2 cellular contexts compared by ENCODE assay signal in the genomic region with DNA sequence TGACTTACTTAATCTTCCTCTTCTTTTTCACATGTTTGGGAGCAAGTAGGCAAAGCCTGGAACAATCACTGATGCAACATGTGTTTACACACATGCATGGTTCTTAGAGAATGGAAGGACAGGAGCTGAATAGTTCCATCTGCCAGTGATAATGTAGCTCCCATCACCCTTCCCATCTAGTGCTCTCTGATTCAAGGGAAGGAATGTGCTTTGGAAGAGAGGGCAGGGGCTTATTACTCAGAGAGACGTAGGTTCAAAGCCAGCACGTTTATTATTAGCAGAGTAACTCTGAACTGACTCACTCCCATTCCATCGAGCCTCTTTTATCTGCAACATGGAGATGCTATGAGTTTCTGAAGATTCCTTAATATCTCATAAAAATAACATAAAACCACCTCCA.
TF ChIP-seq lines count a peak whose summit lies in the region.

No MANE protein-coding gene starts in this region.

TF ChIP-seq in IMR-90, 13 proteins besides CTCF, POLR2A, EP300 and RAD21:
- TF ChIP-seq SMC3 (IDR thresholded peaks at IDR 0.05; ENCODE audit: low read depth, low read length) = no peak
- no peak for TF ChIP-seq RFX5 (IDR thresholded peaks at IDR 0.05; ENCODE audit: low read depth, low read length)
- TF ChIP-seq BHLHE40 (IDR thresholded peaks at IDR 0.05; ENCODE audit: low read depth, low read length) = peak; percentile 97
- TF ChIP-seq CEBPB (IDR thresholded peaks at IDR 0.05; ENCODE audit: low read depth, low read length) = peak; percentile 81
- no peak; the same call in 1 of the 2 replicates for TF ChIP-seq MAZ (IDR thresholded peaks at IDR 0.05; ENCODE audit: borderline replicate concordance, low read depth, low read length)
- TF ChIP-seq FOS (IDR thresholded peaks at IDR 0.05; ENCODE audit: low read depth, low read length) = peak; percentile 81
- TF ChIP-seq MXI1 (IDR thresholded peaks at IDR 0.05; ENCODE audit: borderline replicate concordance, low read depth, low read length) = no peak
- TF ChIP-seq RCOR1 (IDR thresholded peaks at IDR 0.05; ENCODE audit: insufficient replicate concordance, low read length) = peak; percentile 62
- TF ChIP-seq, protein P1, sequence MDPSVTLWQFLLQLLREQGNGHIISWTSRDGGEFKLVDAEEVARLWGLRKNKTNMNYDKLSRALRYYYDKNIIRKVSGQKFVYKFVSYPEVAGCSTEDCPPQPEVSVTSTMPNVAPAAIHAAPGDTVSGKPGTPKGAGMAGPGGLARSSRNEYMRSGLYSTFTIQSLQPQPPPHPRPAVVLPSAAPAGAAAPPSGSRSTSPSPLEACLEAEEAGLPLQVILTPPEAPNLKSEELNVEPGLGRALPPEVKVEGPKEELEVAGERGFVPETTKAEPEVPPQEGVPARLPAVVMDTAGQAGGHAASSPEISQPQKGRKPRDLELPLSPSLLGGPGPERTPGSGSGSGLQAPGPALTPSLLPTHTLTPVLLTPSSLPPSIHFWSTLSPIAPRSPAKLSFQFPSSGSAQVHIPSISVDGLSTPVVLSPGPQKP (IDR thresholded peaks at IDR 0.05; ENCODE audit: borderline replicate concordance, low read depth, low read length) = no peak
- TF ChIP-seq CHD1 (IDR thresholded peaks at IDR 0.05; ENCODE audit: low read depth, low read length) = 0 out of 2 replicates have a peak, but pooled peaks have one; percentile 68
- no peak for TF ChIP-seq MAFK (IDR thresholded peaks at IDR 0.05; ENCODE audit: low read depth, low read length)
- TF ChIP-seq NFE2L2 (IDR thresholded peaks at IDR 0.05; ENCODE audit: low read depth, low read length) = no peak
- TF ChIP-seq, protein P2, sequence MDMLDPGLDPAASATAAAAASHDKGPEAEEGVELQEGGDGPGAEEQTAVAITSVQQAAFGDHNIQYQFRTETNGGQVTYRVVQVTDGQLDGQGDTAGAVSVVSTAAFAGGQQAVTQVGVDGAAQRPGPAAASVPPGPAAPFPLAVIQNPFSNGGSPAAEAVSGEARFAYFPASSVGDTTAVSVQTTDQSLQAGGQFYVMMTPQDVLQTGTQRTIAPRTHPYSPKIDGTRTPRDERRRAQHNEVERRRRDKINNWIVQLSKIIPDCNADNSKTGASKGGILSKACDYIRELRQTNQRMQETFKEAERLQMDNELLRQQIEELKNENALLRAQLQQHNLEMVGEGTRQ (IDR thresholded peaks at IDR 0.05; ENCODE audit: low read depth, low read length) = no peak

TF ChIP-seq in GM23338, 12 proteins besides CTCF, POLR2A, EP300 and RAD21:
- TF ChIP-seq EZH2phosphoT487 (IDR thresholded peaks at IDR 0.05; ENCODE audit: unreplicated experiment) = no peak
